24 cellular contexts compared by ENCODE assay signal in the genomic region with DNA sequence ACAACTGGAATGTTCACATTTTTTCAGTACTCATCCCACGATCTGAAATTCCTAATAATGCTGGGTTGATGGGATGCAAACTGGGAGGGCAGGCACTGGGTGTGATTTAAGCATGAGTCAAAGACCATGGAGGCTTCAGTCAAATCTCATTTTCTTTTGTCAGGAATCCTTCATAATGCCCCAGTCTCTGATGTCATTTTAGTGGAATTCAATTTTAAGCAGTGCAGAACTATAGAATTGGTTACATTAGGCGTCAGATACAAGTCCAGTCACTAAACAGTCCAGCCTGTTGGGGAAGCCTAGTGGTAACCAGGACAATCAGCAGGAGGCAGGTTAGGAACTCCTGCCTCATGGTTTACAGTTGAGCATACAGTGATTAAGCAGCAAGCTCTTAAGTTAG. TPM values are rescaled to one million over a fixed set of nuclear protein-coding genes. Genes with fewer than 3 reads are reported as not detected.
DNase-seq lines count a peak whose midpoint lies in the region; ATAC-seq and TF ChIP-seq lines count a peak whose summit lies in the region.
"Had no signal": no experiment of that assay in that cellular context is flagged by ENCODE, and none has a peak within 500 bp of the region (broad histone marks: within the 10 kb centered on the region; RNA-seq: fewer than 3 reads in every experiment).

No MANE protein-coding gene starts in this region.

- in situ Hi-C loops in astrocyte of the spinal cord (cut with HindIII; ENCODE audit: low sequenced_read_pairs), result no loop called here

- no peaks in the 10 kb centered on the region for H3K9me3 Mint-ChIP-seq in osteocyte (ENCODE audit: unreplicated experiment)
- H3K9me3 Mint-ChIP-seq: activated CD4-positive, alpha-beta T cell treated with anti-CD3 and anti-CD28 coated beads, Interleukin-2, amount 10 ng/mL, durations not matched to agents 7 days and 5 days had no signal

- TF ChIP-seq CTCF in astrocyte of the spinal cord (IDR thresholded peaks at IDR 0.05; ENCODE audit: low read depth, low read length) (no peak), osteocyte (IDR thresholded peaks at IDR 0.05) (no peak)

- no peaks in the 10 kb centered on the region for H3K27me3 ChIP-seq in MG63

- H3K4me3 Mint-ChIP-seq in osteocyte (ENCODE audit: unreplicated experiment), result no peak overlapping the region
- H3K4me3 Mint-ChIP-seq: activated CD4-positive, alpha-beta T cell treated with anti-CD3 and anti-CD28 coated beads, Interleukin-2, amount 10 ng/mL, durations not matched to agents 7 days and 5 days; activated naive CD4-positive, alpha-beta T cell treated with anti-CD3 and anti-CD28 coated beads for 36 hours; naive thymus-derived CD4-positive, alpha-beta T cell; stimulated activated effector memory CD8-positive, alpha-beta T cell treated with anti-CD3 and anti-CD28 coated beads, Interleukin-12 subunit alpha, Interleukin-12 subunit beta, amount 100 ng/mL, for 72 hours had no signal

- H3K27ac Mint-ChIP-seq in osteocyte (ENCODE audit: unreplicated experiment), result peak overlapping the region; percentile 12
- H3K27ac Mint-ChIP-seq: activated CD4-positive, alpha-beta T cell treated with anti-CD3 and anti-CD28 coated beads, Interleukin-2, amount 10 ng/mL, durations not matched to agents 7 days and 5 days; activated naive CD4-positive, alpha-beta T cell treated with anti-CD3 and anti-CD28 coated beads for 36 hours; naive thymus-derived CD4-positive, alpha-beta T cell; stimulated activated effector memory CD8-positive, alpha-beta T cell treated with anti-CD3 and anti-CD28 coated beads, Interleukin-12 subunit alpha, Interleukin-12 subunit beta, amount 100 ng/mL, for 72 hours had no signal

- H3K27me3 Mint-ChIP-seq in osteocyte (ENCODE audit: unreplicated experiment), result no peaks in the 10 kb centered on the region
- H3K27me3 Mint-ChIP-seq: activated CD4-positive, alpha-beta T cell treated with anti-CD3 and anti-CD28 coated beads, Interleukin-2, amount 10 ng/mL, durations not matched to agents 7 days and 5 days had no signal

- no peaks in the 10 kb centered on the region for H3K9me3 ChIP-seq in MG63

- H3K4me3 ChIP-seq in MG63 (no peak overlapping the region), astrocyte of the spinal cord (ENCODE audit: low read depth, low read length) (no peak overlapping the region)

- no peak for ATAC-seq in HG02642 (IDR thresholded peaks at IDR 0.05; ENCODE audit: poor library complexity, unreplicated experiment)
- no peak for ATAC-seq in GM19452 (IDR thresholded peaks at IDR 0.05; ENCODE audit: unreplicated experiment)
- ATAC-seq: naive thymus-derived CD4-positive, alpha-beta T cell; stimulated activated effector memory CD8-positive, alpha-beta T cell treated with anti-CD3 and anti-CD28 coated beads, Interleukin-12 subunit alpha, Interleukin-12 subunit beta, amount 100 ng/mL, for 72 hours had no signal

- H3K36me3 ChIP-seq in MG63, result no peaks in the 10 kb centered on the region

- H3K4me1 Mint-ChIP-seq in osteocyte (ENCODE audit: unreplicated experiment), result peaks cover 14% of the 10 kb centered on the region
- H3K4me1 Mint-ChIP-seq: activated CD4-positive, alpha-beta T cell treated with anti-CD3 and anti-CD28 coated beads, Interleukin-2, amount 10 ng/mL, durations not matched to agents 7 days and 5 days; naive thymus-derived CD4-positive, alpha-beta T cell; stimulated activated effector memory CD8-positive, alpha-beta T cell treated with anti-CD3 and anti-CD28 coated beads, Interleukin-12 subunit alpha, Interleukin-12 subunit beta, amount 100 ng/mL, for 72 hours had no signal

- DNase-seq in Daoy (ENCODE audit: low read depth) (peak; percentile 77), MG63 (peak; percentile 44), astrocyte of the spinal cord (ENCODE audit: low read depth, low spot score) (peak; percentile 15), osteocyte (ENCODE audit: extremely low spot score, unreplicated experiment) (no peak), SHP77 treated with DMSO at 0.1 percent for 48 hours (lab: John Stamatoyannopoulos, UW) (no peak)
- DNase-seq: activated CD4-positive, alpha-beta T cell treated with anti-CD3 and anti-CD28 coated beads, Interleukin-2, amount 10 ng/mL, durations not matched to agents 7 days and 5 days; activated naive CD4-positive, alpha-beta T cell treated with anti-CD3 and anti-CD28 coated beads for 36 hours; amniotic stem cell; head of caudate nucleus; naive thymus-derived CD4-positive, alpha-beta T cell; NCI-H1417 treated with DMSO at 0.1 percent for 48 hours; small intestine; stimulated activated CD4-positive, alpha-beta T cell treated with anti-CD3 and anti-CD28 coated beads, Interleukin-2, amount 100 ng/mL, for 48 hours had no signal

- no peaks in the 10 kb centered on the region for H3K36me3 Mint-ChIP-seq in osteocyte (ENCODE audit: unreplicated experiment)
- H3K36me3 Mint-ChIP-seq: stimulated activated effector memory CD8-positive, alpha-beta T cell treated with anti-CD3 and anti-CD28 coated beads, Interleukin-12 subunit alpha, Interleukin-12 subunit beta, amount 100 ng/mL, for 72 hours had no signal

RNA-seq across cellular contexts. Expression of a gene that starts 41.0 kb away (rescaled TPM):
- 0.33 and 0.57 TPM in 2 replicates for total RNA-seq in Daoy (2014; rRNA removed; shearing (Covaris generic))
- total RNA-seq in MG63 (2014; rRNA removed; shearing (Covaris generic); ENCODE audit: low replicate concordance), result not detected in 2 replicates
- not detected in 2 replicates for total RNA-seq in osteocyte
- total RNA-seq: activated CD4-positive, alpha-beta T cell treated with anti-CD3 and anti-CD28 coated beads, Interleukin-2, amount 10 ng/mL, durations not matched to agents 7 days and 5 days; activated naive CD4-positive, alpha-beta T cell treated with anti-CD3 and anti-CD28 coated beads for 36 hours; cardiac septum; mesenteric fat pad; naive thymus-derived CD4-positive, alpha-beta T cell; NCI-H460; omental fat pad; renal cortical epithelial cell; SK-MEL-5; T-helper 1 cell treated with Interleukin-12 subunit alpha and Interleukin-12 subunit beta and Interleukin-4 antibody, amounts not matched to agents 30 ng/mL and 1 ng/mL, for 36 hours; ureter had no signal

Comparison
In these comparisons a context has a peak if more than half of its experiments do, and no peak if none do; other contexts are left out.
1. DNase-seq: peak in Daoy (single experiment), MG63 (single experiment) and astrocyte of the spinal cord (single experiment); none in osteocyte (single experiment) and SHP77 treated with DMSO at 0.1 percent for 48 hours (single experiment).